Comparison of ENCODE assay signal across 1 cellular context in the genomic region with DNA sequence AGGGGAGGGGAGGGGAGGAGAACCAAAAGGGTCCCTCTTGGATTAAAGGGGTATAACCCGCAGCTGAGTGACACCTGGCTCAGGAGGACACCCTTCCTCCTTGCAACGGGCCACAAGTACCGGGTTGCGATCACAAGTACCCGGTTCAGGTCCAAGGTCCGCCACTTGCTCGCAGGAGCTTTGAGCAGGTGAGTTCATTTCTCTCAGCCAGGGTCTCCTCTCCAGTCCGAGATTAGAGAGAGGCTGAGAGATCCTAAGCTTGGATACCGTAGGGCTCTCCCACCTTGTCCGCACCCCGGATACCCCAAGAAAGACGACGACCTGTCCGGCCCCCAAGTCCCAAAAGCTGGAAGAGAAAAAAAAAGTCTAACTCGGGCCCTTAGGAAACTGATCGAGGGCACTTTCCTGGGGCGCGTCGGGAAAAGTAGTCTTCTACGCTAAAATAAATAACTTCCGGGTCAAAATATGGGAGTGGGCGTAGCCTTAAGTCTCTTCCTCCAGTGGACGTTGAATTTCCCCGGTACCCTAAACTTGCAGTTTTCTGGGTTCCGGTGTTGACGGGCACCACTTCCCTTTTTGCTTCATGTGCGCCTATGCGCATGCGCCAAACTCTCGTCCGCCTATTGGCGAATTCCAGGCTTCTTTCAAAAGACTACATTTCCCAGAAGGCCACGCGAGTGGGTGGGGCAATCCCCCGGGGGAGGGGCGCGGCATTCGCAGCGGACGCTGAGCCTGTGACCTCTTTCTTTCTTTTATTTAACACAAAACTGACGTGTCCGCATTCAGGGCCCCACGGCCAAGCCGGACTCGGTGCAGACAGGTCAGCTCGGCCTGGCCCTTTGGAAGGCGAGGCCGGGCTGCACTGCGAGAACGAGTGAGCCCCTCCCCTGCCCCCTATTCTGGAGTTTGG.
A peak's percentile ranks its signal among the peaks of the same experiment; 100 is the strongest.
TF ChIP-seq lines count a peak whose summit lies in the region.

No MANE protein-coding gene starts in this region.

TF ChIP-seq in K562, 482 proteins besides CTCF, POLR2A, EP300 and RAD21 (continues in another document):
- peak; percentile 46; the same call in 1 of the 2 replicates for TF ChIP-seq MAX (CRISPR knock-in tag; IDR thresholded peaks at IDR 0.05)
- peak; percentile 70; the same call in 1 of the 2 replicates for TF ChIP-seq TAF7 (tag; IDR thresholded peaks at IDR 0.05)
- TF ChIP-seq GATAD2B (IDR thresholded peaks at IDR 0.05; ENCODE audit: borderline replicate concordance): no peak
- TF ChIP-seq ZBTB11 (CRISPR knock-in tag; IDR thresholded peaks at IDR 0.05): peak; percentile 30 to 98 (median 69); a peak in 5 of 6 replicates
- peak; percentile 89 for TF ChIP-seq CREM (IDR thresholded peaks at IDR 0.05; ENCODE audit: low read depth)
- TF ChIP-seq YY1 (IDR thresholded peaks at IDR 0.05; ENCODE audit: borderline replicate concordance in 1 of 3, control insufficient read depth in 1 of 3, extremely low read depth in 1 of 3, insufficient read depth in 3 of 3, insufficient read length in 1 of 3, insufficient replicate concordance in 2 of 3, low read depth in 1 of 3, low read length in 2 of 3): peak in 2 of 3 experiments; percentile 20 to 59
- TF ChIP-seq ASH1L (IDR thresholded peaks at IDR 0.05; ENCODE audit: borderline replicate concordance, low read depth, partially characterized antibody): peak; percentile 75
- TF ChIP-seq CC2D1A (IDR thresholded peaks at IDR 0.05): 0 out of 2 replicates have a peak, but pooled peaks have one; percentile 27
- TF ChIP-seq POLR2AphosphoS2 (IDR thresholded peaks at IDR 0.05; ENCODE audit: low read length): peak; percentile 43; the same call in 1 of the 2 replicates
- peak; percentile 70 for TF ChIP-seq C11orf30 (IDR thresholded peaks at IDR 0.05; ENCODE audit: low read depth)
- TF ChIP-seq ZNF395 (CRISPR knock-in tag; IDR thresholded peaks at IDR 0.05): peak; percentile 80
- peak; percentile 98 for TF ChIP-seq GABPB1 (CRISPR knock-in tag; IDR thresholded peaks at IDR 0.05)
- TF ChIP-seq MAZ (CRISPR knock-in tag; conservative IDR thresholded peaks at IDR 0.05 in 1 of 2, IDR thresholded peaks at IDR 0.05 in 1 of 2): peak; percentile 71 to 94
- TF ChIP-seq HINFP (tag; conservative IDR thresholded peaks at IDR 0.05; ENCODE audit: low read depth): peak; percentile 98
- TF ChIP-seq, protein P1, sequence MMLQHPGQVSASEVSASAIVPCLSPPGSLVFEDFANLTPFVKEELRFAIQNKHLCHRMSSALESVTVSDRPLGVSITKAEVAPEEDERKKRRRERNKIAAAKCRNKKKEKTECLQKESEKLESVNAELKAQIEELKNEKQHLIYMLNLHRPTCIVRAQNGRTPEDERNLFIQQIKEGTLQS (IDR thresholded peaks at IDR 0.05): no peak
- TF ChIP-seq, protein P1 (CRISPR knock-in tag; conservative IDR thresholded peaks at IDR 0.05): peak; percentile 80; the same call in 1 of the 2 replicates
- TF ChIP-seq HNRNPK (IDR thresholded peaks at IDR 0.05; ENCODE audit: low read depth, low read length, poor library complexity, severe bottlenecking): no peak
- TF ChIP-seq THRAP3 (IDR thresholded peaks at IDR 0.05; ENCODE audit: borderline replicate concordance): no peak
- TF ChIP-seq, protein P2, sequence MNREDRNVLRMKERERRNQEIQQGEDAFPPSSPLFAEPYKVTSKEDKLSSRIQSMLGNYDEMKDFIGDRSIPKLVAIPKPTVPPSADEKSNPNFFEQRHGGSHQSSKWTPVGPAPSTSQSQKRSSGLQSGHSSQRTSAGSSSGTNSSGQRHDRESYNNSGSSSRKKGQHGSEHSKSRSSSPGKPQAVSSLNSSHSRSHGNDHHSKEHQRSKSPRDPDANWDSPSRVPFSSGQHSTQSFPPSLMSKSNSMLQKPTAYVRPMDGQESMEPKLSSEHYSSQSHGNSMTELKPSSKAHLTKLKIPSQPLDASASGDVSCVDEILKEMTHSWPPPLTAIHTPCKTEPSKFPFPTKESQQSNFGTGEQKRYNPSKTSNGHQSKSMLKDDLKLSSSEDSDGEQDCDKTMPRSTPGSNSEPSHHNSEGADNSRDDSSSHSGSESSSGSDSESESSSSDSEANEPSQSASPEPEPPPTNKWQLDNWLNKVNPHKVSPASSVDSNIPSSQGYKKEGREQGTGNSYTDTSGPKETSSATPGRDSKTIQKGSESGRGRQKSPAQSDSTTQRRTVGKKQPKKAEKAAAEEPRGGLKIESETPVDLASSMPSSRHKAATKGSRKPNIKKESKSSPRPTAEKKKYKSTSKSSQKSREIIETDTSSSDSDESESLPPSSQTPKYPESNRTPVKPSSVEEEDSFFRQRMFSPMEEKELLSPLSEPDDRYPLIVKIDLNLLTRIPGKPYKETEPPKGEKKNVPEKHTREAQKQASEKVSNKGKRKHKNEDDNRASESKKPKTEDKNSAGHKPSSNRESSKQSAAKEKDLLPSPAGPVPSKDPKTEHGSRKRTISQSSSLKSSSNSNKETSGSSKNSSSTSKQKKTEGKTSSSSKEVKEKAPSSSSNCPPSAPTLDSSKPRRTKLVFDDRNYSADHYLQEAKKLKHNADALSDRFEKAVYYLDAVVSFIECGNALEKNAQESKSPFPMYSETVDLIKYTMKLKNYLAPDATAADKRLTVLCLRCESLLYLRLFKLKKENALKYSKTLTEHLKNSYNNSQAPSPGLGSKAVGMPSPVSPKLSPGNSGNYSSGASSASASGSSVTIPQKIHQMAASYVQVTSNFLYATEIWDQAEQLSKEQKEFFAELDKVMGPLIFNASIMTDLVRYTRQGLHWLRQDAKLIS (CRISPR knock-in tag; IDR thresholded peaks at IDR 0.05): no peak; the same call in 1 of the 2 replicates
- peak; percentile 97 for TF ChIP-seq SP1 (CRISPR knock-in tag; IDR thresholded peaks at IDR 0.05)
- TF ChIP-seq NELFE (IDR thresholded peaks at IDR 0.05; ENCODE audit: insufficient read depth, insufficient read length): no peak
- no peak for TF ChIP-seq PTTG1 (tag; IDR thresholded peaks at IDR 0.05; ENCODE audit: low read depth)
- TF ChIP-seq GABPA (tag; conservative IDR thresholded peaks at IDR 0.05; ENCODE audit: low read depth): peak; percentile 99
- peak; percentile 25; the same call in 1 of the 2 replicates for TF ChIP-seq TCF3 (CRISPR knock-in tag; IDR thresholded peaks at IDR 0.05)
- TF ChIP-seq ZNF445 (CRISPR knock-in tag; IDR thresholded peaks at IDR 0.05; ENCODE audit: low read depth): no peak
- TF ChIP-seq VEZF1 (CRISPR knock-in tag; IDR thresholded peaks at IDR 0.05): peak; percentile 94
- TF ChIP-seq FOXK2 (conservative IDR thresholded peaks at IDR 0.05 in 1 of 2, IDR thresholded peaks at IDR 0.05 in 1 of 2; ENCODE audit: low read depth in 2 of 2): peak; percentile 92 to 95
- peak; percentile 11; the same call in 1 of the 2 replicates for TF ChIP-seq ZNF239 (CRISPR knock-in tag; IDR thresholded peaks at IDR 0.05)
- TF ChIP-seq ELF1 (tag; IDR thresholded peaks at IDR 0.05): peak; percentile 98
- TF ChIP-seq POU5F1 (IDR thresholded peaks at IDR 0.05; ENCODE audit: borderline replicate concordance, low read depth, low read length, partially characterized antibody): peak; percentile 91
- no peak for TF ChIP-seq ARID2 (IDR thresholded peaks at IDR 0.05)
- peak; percentile 90 for TF ChIP-seq MBD2 (IDR thresholded peaks at IDR 0.05; ENCODE audit: borderline replicate concordance, low read depth)
- TF ChIP-seq PHF8 (IDR thresholded peaks at IDR 0.05; ENCODE audit: borderline replicate concordance, low read length): peak; percentile 82; the same call in 1 of the 2 replicates
- TF ChIP-seq ATF1 (CRISPR knock-in tag; IDR thresholded peaks at IDR 0.05): no peak
- TF ChIP-seq ATF1 (tag; IDR thresholded peaks at IDR 0.05): peak; percentile 87
- TF ChIP-seq MAFF (IDR thresholded peaks at IDR 0.05; ENCODE audit: low read length): peak; percentile 44; the same call in 1 of the 2 replicates
- TF ChIP-seq THRB (CRISPR knock-in tag; conservative IDR thresholded peaks at IDR 0.05): 0 out of 2 replicates have a peak, but pooled peaks have one; percentile 3
- 0 out of 2 replicates have a peak, but pooled peaks have one; percentile 14 for TF ChIP-seq CBX5 (IDR thresholded peaks at IDR 0.05; ENCODE audit: borderline replicate concordance, low read depth)
- peak; percentile 87 for TF ChIP-seq ATF7 (IDR thresholded peaks at IDR 0.05)
- peak; percentile 70 for TF ChIP-seq ETV1 (tag; conservative IDR thresholded peaks at IDR 0.05; ENCODE audit: low read depth)
- TF ChIP-seq SIX5 (IDR thresholded peaks at IDR 0.05; ENCODE audit: borderline replicate concordance in 1 of 2, insufficient read depth in 1 of 2, low read depth in 1 of 2, low read length in 2 of 2): peak; percentile 80 to 84
- peak; percentile 48 for TF ChIP-seq HNRNPLL (IDR thresholded peaks at IDR 0.05; ENCODE audit: low read depth, low read length, poor library complexity, severe bottlenecking)
- TF ChIP-seq SREBF1 (IDR thresholded peaks at IDR 0.05; ENCODE audit: borderline replicate concordance, low read depth, low read length): no peak
- 0 out of 2 replicates have a peak, but pooled peaks have one; percentile 13 for TF ChIP-seq ZNF197 (CRISPR knock-in tag; IDR thresholded peaks at IDR 0.05; ENCODE audit: low read depth)
- TF ChIP-seq ZNF311 (CRISPR knock-in tag; IDR thresholded peaks at IDR 0.05): no peak
- TF ChIP-seq NFE2 (IDR thresholded peaks at IDR 0.05; ENCODE audit: low read depth): peak; percentile 54; the same call in 1 of the 2 replicates
- TF ChIP-seq, protein P3, sequence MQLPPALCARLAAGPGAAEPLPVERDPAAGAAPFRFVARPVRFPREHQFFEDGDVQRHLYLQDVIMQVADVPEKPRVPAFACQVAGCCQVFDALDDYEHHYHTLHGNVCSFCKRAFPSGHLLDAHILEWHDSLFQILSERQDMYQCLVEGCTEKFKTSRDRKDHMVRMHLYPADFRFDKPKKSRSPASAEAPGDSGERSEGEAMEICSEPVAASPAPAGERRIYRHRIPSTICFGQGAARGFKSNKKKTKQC (CRISPR knock-in tag; IDR thresholded peaks at IDR 0.05): peak; percentile 41
